In genomic region chr1:63592536-63593302, GRCh38 we compare ENCODE assay signal across 8 cellular contexts.
DNase-seq lines count a peak whose midpoint lies in the region; TF ChIP-seq lines count a peak whose summit lies in the region.

No MANE protein-coding gene starts in this region.

- peak overlapping the region; percentile 94 for H3K4me3 Mint-ChIP-seq in activated T-cell treated with anti-CD3 and anti-CD28 coated beads, Interleukin-2, amount 50 U/mL, for 24 hours

- H3K27me3 Mint-ChIP-seq in activated T-cell treated with anti-CD3 and anti-CD28 coated beads, Interleukin-2, amount 50 U/mL, for 24 hours: no peaks in the 10 kb centered on the region

- H3K9me3 Mint-ChIP-seq in activated T-cell treated with anti-CD3 and anti-CD28 coated beads, Interleukin-2, amount 50 U/mL, for 24 hours: no peaks in the 10 kb centered on the region

- peaks cover 29% of the 10 kb centered on the region for H3K36me3 Mint-ChIP-seq in activated T-cell treated with anti-CD3 and anti-CD28 coated beads, Interleukin-2, amount 50 U/mL, for 24 hours (ENCODE audit: low read depth)

- H3K4me3 ChIP-seq in fibroblast of mammary gland (ENCODE audit: control insufficient read depth, low read depth, low read length): peak overlapping the region; percentile 81

- DNase-seq in activated T-cell treated with anti-CD3 and anti-CD28 coated beads, Interleukin-2, amount 50 U/mL, for 24 hours: no peak
- DNase-seq in activated T-cell treated with anti-CD3 and anti-CD28 coated beads, Interleukin-2, amount 50 U/mL, for 1 hour: no peak
- DNase-seq in SKM-1 (lab: John Stamatoyannopoulos, UW; ENCODE audit: unreplicated experiment) (peak; percentile 43), fibroblast of mammary gland (ENCODE audit: low read depth) (no peak), pons (ENCODE audit: low spot score) (peak; percentile 22), DMS79 (lab: John Stamatoyannopoulos, UW) (no peak), OCI-M1 (lab: John Stamatoyannopoulos, UW) (no peak), amniotic stem cell (lab: John Stamatoyannopoulos, UW) (no peak)

- peak overlapping the region; percentile 96 for H3K27ac Mint-ChIP-seq in activated T-cell treated with anti-CD3 and anti-CD28 coated beads, Interleukin-2, amount 50 U/mL, for 24 hours

- peaks cover 41% of the 10 kb centered on the region for H3K4me1 Mint-ChIP-seq in activated T-cell treated with anti-CD3 and anti-CD28 coated beads, Interleukin-2, amount 50 U/mL, for 24 hours (ENCODE audit: low read depth)

- no peak for TF ChIP-seq CTCF in fibroblast of mammary gland (conservative IDR thresholded peaks at IDR 0.05; ENCODE audit: control insufficient read depth, insufficient read depth, low read depth, low read length)

Comparison
In these comparisons a context has a peak if more than half of its experiments do, and no peak if none do; other contexts are left out.
1. DNase-seq: peak in SKM-1 (single experiment) and pons (single experiment); none in activated T-cell treated with anti-CD3 and anti-CD28 coated beads, Interleukin-2, amount 50 U/mL, for 24 hours (single experiment), activated T-cell treated with anti-CD3 and anti-CD28 coated beads, Interleukin-2, amount 50 U/mL, for 1 hour (single experiment), fibroblast of mammary gland (single experiment), DMS79 (single experiment), OCI-M1 (single experiment) and amniotic stem cell (single experiment).